ENCODE assay signal across 11 cellular contexts in the genomic region with DNA sequence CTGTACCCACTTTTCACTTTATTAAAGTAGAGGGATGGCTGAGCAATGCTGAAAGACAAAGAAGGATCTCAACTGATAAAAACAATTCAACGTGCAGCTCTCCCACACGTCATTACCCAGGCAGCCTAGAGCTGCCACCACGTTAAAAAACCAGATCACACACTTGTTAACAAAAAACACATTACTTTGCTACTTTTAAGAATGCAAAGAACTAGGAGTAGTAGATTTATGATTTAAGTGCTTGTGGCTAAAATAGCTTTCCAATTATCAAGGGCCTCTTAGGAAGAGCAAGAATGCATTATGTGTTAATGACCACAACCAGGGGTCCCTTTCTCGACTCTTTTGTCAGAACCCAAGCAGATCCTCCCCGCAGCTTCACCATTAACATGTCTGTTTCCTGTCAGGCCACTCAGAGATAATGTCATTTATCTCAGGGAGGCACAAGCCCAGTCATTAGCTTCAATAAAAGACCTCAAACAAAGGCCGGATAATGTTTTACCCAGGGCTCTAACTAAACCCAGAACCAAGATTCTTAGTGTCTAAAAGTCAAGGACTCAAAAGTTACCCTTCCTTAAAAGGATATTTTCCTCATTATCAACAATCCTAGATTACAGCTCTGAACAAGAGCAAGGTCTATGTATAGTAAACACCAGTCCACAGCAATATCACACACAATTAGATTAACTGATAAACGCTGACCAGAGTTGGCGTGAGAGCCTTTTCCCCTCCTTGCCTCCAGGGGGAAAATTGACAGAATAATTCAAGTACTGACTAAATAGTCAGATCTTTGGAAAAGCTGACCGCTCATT. TPM values are rescaled to one million over a fixed set of nuclear protein-coding genes. Genes with fewer than 3 reads are reported as not detected.
DNase-seq lines count a peak whose midpoint lies in the region; ATAC-seq and TF ChIP-seq lines count a peak whose summit lies in the region.
"Had no signal": no experiment of that assay in that cellular context is flagged by ENCODE, and none has a peak within 500 bp of the region (broad histone marks: within the 10 kb centered on the region; RNA-seq: fewer than 3 reads in every experiment).

No MANE protein-coding gene starts in this region.

- ATAC-seq in left cardiac atrium (no peak), upper lobe of right lung (no peak), GM19035 (IDR thresholded peaks at IDR 0.05; ENCODE audit: unreplicated experiment) (no peak)
- ATAC-seq in stimulated activated naive CD8-positive, alpha-beta T cell treated with anti-CD3 and anti-CD28 coated beads, Interleukin-15, amount 100 ng/mL, for 72 hours = no peak

- peak overlapping the region; percentile 66 for H3K9ac ChIP-seq in SU-DHL-6 (ENCODE audit: low read length)

- H3K9me3 ChIP-seq in left ventricle myocardium inferior (replicated peaks) = no peaks in the 10 kb centered on the region
- no peaks in the 10 kb centered on the region for H3K9me3 ChIP-seq in SU-DHL-6 (ENCODE audit: insufficient read depth, low read length)
- no peaks in the 10 kb centered on the region for H3K9me3 ChIP-seq in upper lobe of right lung

- H3K4me1 ChIP-seq in left ventricle myocardium inferior = peaks cover 87% of the 10 kb centered on the region
- H3K4me1 ChIP-seq in upper lobe of right lung = peaks cover 30% of the 10 kb centered on the region

- H2AFZ ChIP-seq in SU-DHL-6 (ENCODE audit: low read depth, low read length, severe bottlenecking) = no peak overlapping the region

- H3K9me2 ChIP-seq in SU-DHL-6 (replicated peaks; ENCODE audit: insufficient read depth, low read length) = no peaks in the 10 kb centered on the region

- peaks cover 56% of the 10 kb centered on the region for H3K27me3 Mint-ChIP-seq in stimulated activated naive CD8-positive, alpha-beta T cell treated with anti-CD3 and anti-CD28 coated beads, Interleukin-15, amount 100 ng/mL, for 72 hours

- peaks cover 69% of the 10 kb centered on the region for H3F3A ChIP-seq in SU-DHL-6 (ENCODE audit: insufficient read depth)

- no peaks in the 10 kb centered on the region for H3K4me1 Mint-ChIP-seq in stimulated activated naive CD8-positive, alpha-beta T cell treated with anti-CD3 and anti-CD28 coated beads, Interleukin-15, amount 100 ng/mL, for 72 hours

- no peak overlapping the region for H3K4me3 Mint-ChIP-seq in stimulated activated naive CD8-positive, alpha-beta T cell treated with anti-CD3 and anti-CD28 coated beads, Interleukin-15, amount 100 ng/mL, for 72 hours

- peaks cover 97% of the 10 kb centered on the region for H3K79me2 ChIP-seq in SU-DHL-6 (ENCODE audit: insufficient read depth, low read length)

- peak overlapping the region; percentile 96 for H3K4me2 ChIP-seq in SU-DHL-6 (ENCODE audit: low read depth, low read length, poor library complexity, severe bottlenecking)

- H3K27ac ChIP-seq in left ventricle myocardium inferior (replicated peaks) = peak overlapping the region; percentile 9
- peak overlapping the region; percentile 98 for H3K27ac ChIP-seq in SU-DHL-6 (ENCODE audit: low read depth, low read length)
- H3K27ac ChIP-seq in upper lobe of right lung = peak overlapping the region; percentile 58

- H3K4me3 ChIP-seq in left ventricle myocardium inferior (no peak overlapping the region), SU-DHL-6 (ENCODE audit: insufficient read depth, low read length, poor library complexity, severe bottlenecking) (peak overlapping the region; percentile 49), kidney epithelial cell (ENCODE audit: low read depth, low read length) (no peak overlapping the region), upper lobe of right lung (peak overlapping the region; percentile 70)
- H3K4me3 ChIP-seq: skin epidermis had no signal

- intact Hi-C loops in left ventricle myocardium inferior (cut with micrococcal nuclease) = no loop called here
- intact Hi-C loops in left cardiac atrium (cut with DNase I) = no loop called here
- intact Hi-C loops in upper lobe of right lung (cut with DNase I) = no loop called here

- no peaks in the 10 kb centered on the region for H4K20me1 ChIP-seq in SU-DHL-6 (ENCODE audit: low read depth, low read length)

- no peak for TF ChIP-seq CTCF in left ventricle myocardium inferior (IDR thresholded peaks at IDR 0.05; ENCODE audit: borderline replicate concordance)
- TF ChIP-seq CTCF in SU-DHL-6 (IDR thresholded peaks at IDR 0.05; ENCODE audit: insufficient read depth, low read length, poor library complexity, severe bottlenecking) = no peak
- peak; percentile 40 for TF ChIP-seq CTCF in kidney epithelial cell (IDR thresholded peaks at IDR 0.05; ENCODE audit: insufficient read depth, low read length, poor library complexity, severe bottlenecking)
- no peak for TF ChIP-seq CTCF in upper lobe of right lung (IDR thresholded peaks at IDR 0.05)

- H3K9me3 Mint-ChIP-seq in stimulated activated naive CD8-positive, alpha-beta T cell treated with anti-CD3 and anti-CD28 coated beads, Interleukin-15, amount 100 ng/mL, for 72 hours = no peaks in the 10 kb centered on the region

- H3K27me3 ChIP-seq in left ventricle myocardium inferior (ENCODE audit: low read depth) = no peaks in the 10 kb centered on the region
- no peaks in the 10 kb centered on the region for H3K27me3 ChIP-seq in SU-DHL-6 (ENCODE audit: low read length)
- no peaks in the 10 kb centered on the region for H3K27me3 ChIP-seq in kidney epithelial cell (ENCODE audit: control insufficient read depth, insufficient read depth, low read length)
- no peaks in the 10 kb centered on the region for H3K27me3 ChIP-seq in upper lobe of right lung

- no peak for DNase-seq in left ventricle myocardium inferior
- DNase-seq in left cardiac atrium = no peak
- DNase-seq in kidney epithelial cell (ENCODE audit: low read depth) = no peak
- DNase-seq in upper lobe of right lung = no peak
- no peak for DNase-seq in NCI-H345 treated with DMSO at 0.1 percent for 48 hours (lab: John Stamatoyannopoulos, UW; ENCODE audit: unreplicated experiment)
- DNase-seq in stimulated activated naive CD8-positive, alpha-beta T cell treated with anti-CD3 and anti-CD28 coated beads, Interleukin-15, amount 100 ng/mL, for 72 hours = no peak
- DNase-seq: activated effector memory CD4-positive, alpha-beta T cell treated with anti-CD3 and anti-CD28 coated beads, Interleukin-2, amount 50 U/mL, for 16 hours; Right ventricle myocardium superior had no signal

- H3K27ac Mint-ChIP-seq in stimulated activated naive CD8-positive, alpha-beta T cell treated with anti-CD3 and anti-CD28 coated beads, Interleukin-15, amount 100 ng/mL, for 72 hours = peak overlapping the region in 1 of 2 donors; percentile 42

- H3K36me3 ChIP-seq in left ventricle myocardium inferior (no peaks in the 10 kb centered on the region), SU-DHL-6 (ENCODE audit: low read length) (no peaks in the 10 kb centered on the region; the same call in 1 of the 2 replicates), kidney epithelial cell (ENCODE audit: control insufficient read depth, insufficient read depth, low read length) (no peaks in the 10 kb centered on the region), upper lobe of right lung (no peaks in the 10 kb centered on the region)

RNA-seq across cellular contexts. Expression of a gene that starts 7.5 kb away (rescaled TPM):
- total RNA-seq in left ventricle myocardium inferior (6.8 TPM), left cardiac atrium (10 to 100 TPM; 21.8 to 28.0 TPM), kidney epithelial cell (50.2 and 67.7 TPM in 2 replicates), upper lobe of right lung (32.1 TPM)

Comparison
In these comparisons a context has a peak if more than half of its experiments do, and no peak if none do; other contexts are left out.
1. H3K27ac ChIP-seq: peak in every context shown above with its lines; median percentile 98 in SU-DHL-6; 58 in upper lobe of right lung; 9 in left ventricle myocardium inferior.
2. H3K4me3 ChIP-seq: peak in SU-DHL-6 (single experiment) and upper lobe of right lung (single experiment); none in left ventricle myocardium inferior (single experiment) and kidney epithelial cell (single experiment).